ENCODE assay signal across 16 cellular contexts in genomic region chr3:89184151-89184550, GRCh38.
"Had no signal": no experiment of that assay in that cellular context is flagged by ENCODE, and none has a peak within 500 bp of the region (broad histone marks: within the 10 kb centered on the region; RNA-seq: fewer than 3 reads in every experiment).

No MANE protein-coding gene starts in this region.

- H3K27ac ChIP-seq: adrenal gland, cardiac muscle cell, esophagus squamous epithelium, spleen, tibial artery had no signal

- H3K27me3 ChIP-seq: adrenal gland, cardiac muscle cell, esophagus squamous epithelium, spleen, tibial artery had no signal

- H3K4me1 ChIP-seq: adrenal gland, spleen had no signal

- DNase-seq: activated CD4-positive, alpha-beta T cell treated with anti-CD3 and anti-CD28 coated beads, Interleukin-2, amount 50 U/mL, for 1 hour; activated CD8-positive, alpha-beta memory T cell treated with anti-CD3 and anti-CD28 coated beads for 24 hours; activated CD8-positive, alpha-beta memory T cell treated with anti-CD3 and anti-CD28 coated beads, Interleukin-2, amount 50 U/mL, for 48 hours; activated gamma-delta T cell; activated T-cell treated with anti-CD3 and anti-CD28 coated beads, Interleukin-2, amount 50 U/mL, for 72 hours; adrenal gland; dermis blood vessel endothelial cell; effector memory CD8-positive, alpha-beta T cell; esophagus squamous epithelium; hippocampal formation; spleen; stimulated activated naive B cell treated with anti-CD40 and anti-IgM and Interleukin-4, amounts not matched to agents 10 μg/mL and 1 μg/mL and 100 μg/mL, for 72 hours; T-helper 1 cell; T-helper 9 cell; tibial artery had no signal

- H3K36me3 ChIP-seq: adrenal gland, cardiac muscle cell, esophagus squamous epithelium, spleen, tibial artery had no signal

- H3K9me3 ChIP-seq: adrenal gland, esophagus squamous epithelium, spleen, tibial artery had no signal

- H3K4me3 ChIP-seq: adrenal gland, cardiac muscle cell, esophagus squamous epithelium, spleen, tibial artery had no signal
